ENCODE assay signal across 8 cellular contexts in genomic region chr2:201070966-201071304, GRCh38. TPM values are rescaled to one million over a fixed set of nuclear protein-coding genes. Genes with fewer than 3 reads are reported as not detected.
DNase-seq lines count a peak whose midpoint lies in the region; ATAC-seq and TF ChIP-seq lines count a peak whose summit lies in the region.

No MANE protein-coding gene starts in this region.

- no peak for TF ChIP-seq CTCF in GM12875 (IDR thresholded peaks at IDR 0.05; ENCODE audit: borderline replicate concordance, insufficient read depth, low read depth, low read length)
- no peak for TF ChIP-seq CTCF in epithelial cell of proximal tubule (conservative IDR thresholded peaks at IDR 0.05; ENCODE audit: low read depth, low read length)
- TF ChIP-seq CTCF in osteoblast (IDR thresholded peaks at IDR 0.05; ENCODE audit: extremely low read depth, low read depth, low read length): no peak

- peaks cover 11% of the 10 kb centered on the region for H4K20me1 ChIP-seq in osteoblast (ENCODE audit: insufficient read depth, low read length)

- peak overlapping the region; percentile 100 for H2AFZ ChIP-seq in osteoblast (ENCODE audit: low read length)

- ATAC-seq in GM21367 (IDR thresholded peaks at IDR 0.05; ENCODE audit: unreplicated experiment): no peak

- peak; percentile 5 for DNase-seq in A172 (ENCODE audit: low spot score)
- DNase-seq in SJSA1 (ENCODE audit: low read depth in 1 of 2, low spot score in 2 of 2): no peak
- no peak for DNase-seq in epithelial cell of proximal tubule (ENCODE audit: low read depth)
- DNase-seq in osteoblast (ENCODE audit: insufficient read length, low spot score, missing footprints): peak; percentile 84
- DNase-seq in HuH-7.5 (ENCODE audit: low spot score): no peak
- DNase-seq in NCI-H1930 (lab: John Stamatoyannopoulos, UW): no peak

- H3K4me1 ChIP-seq in SJSA1 (replicated peaks) (peaks cover 9% of the 10 kb centered on the region; the same call in 1 of the 2 replicates), osteoblast (ENCODE audit: insufficient read depth, low read length) (peaks cover 37% of the 10 kb centered on the region)

- H3K79me2 ChIP-seq in osteoblast (ENCODE audit: insufficient read depth, low read length): peaks cover 84% of the 10 kb centered on the region

- H3K9me3 ChIP-seq in SJSA1 (replicated peaks) (no peaks in the 10 kb centered on the region), osteoblast (ENCODE audit: low read depth, low read length) (no peaks in the 10 kb centered on the region)

- H3K27ac ChIP-seq in SJSA1 (peak overlapping the region; percentile 82), osteoblast (ENCODE audit: low read depth, low read length) (peak overlapping the region; percentile 98)

- H3K4me3 ChIP-seq in GM12875 (ENCODE audit: low read depth, low read length) (peak overlapping the region; percentile 79), SJSA1 (peak overlapping the region; percentile 69), epithelial cell of proximal tubule (ENCODE audit: low read depth, low read length) (peak overlapping the region; percentile 93), osteoblast (ENCODE audit: insufficient read depth, low read length) (peak overlapping the region; percentile 96)

- 0 out of 2 replicates have a peak, but pooled peaks cover 3% of the 10 kb centered on the region for H3K36me3 ChIP-seq in SJSA1
- H3K36me3 ChIP-seq in osteoblast (ENCODE audit: insufficient read depth, low read length): no peaks in the 10 kb centered on the region

- H3K27me3 ChIP-seq in SJSA1 (replicated peaks): no peaks in the 10 kb centered on the region
- no peaks in the 10 kb centered on the region for H3K27me3 ChIP-seq in osteoblast (ENCODE audit: insufficient read depth, low read length)

- H3K4me2 ChIP-seq in osteoblast (ENCODE audit: insufficient read depth, low read length): peak overlapping the region; percentile 82

RNA-seq across cellular contexts. Expression of gene HYCC2, which starts 0.5 kb away (rescaled TPM):
- total RNA-seq in A172 (2014; rRNA removed; shearing (Covaris generic)): 8.6 and 22.8 TPM in 2 replicates
- total RNA-seq in SJSA1 (2014; rRNA removed; shearing (Covaris generic)): 6.7 and 14.8 TPM in 2 replicates
- total RNA-seq in epithelial cell of proximal tubule (2.1 and 4.1 TPM in 2 replicates), osteoblast (11.6 and 12.1 TPM in 2 replicates)

RNA-seq across cellular contexts. Expression of gene NDUFB3, which starts 0.9 kb away (rescaled TPM):
- 238 and 435 TPM in 2 replicates for total RNA-seq in A172 (2014; rRNA removed; shearing (Covaris generic))
- 174 and 315 TPM in 2 replicates for total RNA-seq in SJSA1 (2014; rRNA removed; shearing (Covaris generic))
- 85.2 and 138 TPM in 2 replicates for total RNA-seq in epithelial cell of proximal tubule
- total RNA-seq in osteoblast: 25.7 and 29.2 TPM in 2 replicates

RNA-seq across cellular contexts. Expression of gene CFLAR, which starts 45.0 kb away (rescaled TPM):
- total RNA-seq in A172 (2014; rRNA removed; shearing (Covaris generic)): 57.2 and 57.8 TPM in 2 replicates
- total RNA-seq in SJSA1 (2014; rRNA removed; shearing (Covaris generic)): 70.4 and 79.7 TPM in 2 replicates
- total RNA-seq in epithelial cell of proximal tubule: 56.2 and 103 TPM in 2 replicates
- 78.9 and 80.2 TPM in 2 replicates for total RNA-seq in osteoblast

Comparison
In these comparisons a context has a peak if more than half of its experiments do, and no peak if none do; other contexts are left out.
1. DNase-seq: peak in A172 (single experiment) and osteoblast (single experiment); none in SJSA1 (0 of 2), epithelial cell of proximal tubule (single experiment), HuH-7.5 (single experiment) and NCI-H1930 (0 of 2).
2. Peak in every context shown above with its lines, with median percentiles within 50 percentile points of each other: H3K4me3 ChIP-seq.